8 cellular contexts compared by ENCODE assay signal in the genomic region with DNA sequence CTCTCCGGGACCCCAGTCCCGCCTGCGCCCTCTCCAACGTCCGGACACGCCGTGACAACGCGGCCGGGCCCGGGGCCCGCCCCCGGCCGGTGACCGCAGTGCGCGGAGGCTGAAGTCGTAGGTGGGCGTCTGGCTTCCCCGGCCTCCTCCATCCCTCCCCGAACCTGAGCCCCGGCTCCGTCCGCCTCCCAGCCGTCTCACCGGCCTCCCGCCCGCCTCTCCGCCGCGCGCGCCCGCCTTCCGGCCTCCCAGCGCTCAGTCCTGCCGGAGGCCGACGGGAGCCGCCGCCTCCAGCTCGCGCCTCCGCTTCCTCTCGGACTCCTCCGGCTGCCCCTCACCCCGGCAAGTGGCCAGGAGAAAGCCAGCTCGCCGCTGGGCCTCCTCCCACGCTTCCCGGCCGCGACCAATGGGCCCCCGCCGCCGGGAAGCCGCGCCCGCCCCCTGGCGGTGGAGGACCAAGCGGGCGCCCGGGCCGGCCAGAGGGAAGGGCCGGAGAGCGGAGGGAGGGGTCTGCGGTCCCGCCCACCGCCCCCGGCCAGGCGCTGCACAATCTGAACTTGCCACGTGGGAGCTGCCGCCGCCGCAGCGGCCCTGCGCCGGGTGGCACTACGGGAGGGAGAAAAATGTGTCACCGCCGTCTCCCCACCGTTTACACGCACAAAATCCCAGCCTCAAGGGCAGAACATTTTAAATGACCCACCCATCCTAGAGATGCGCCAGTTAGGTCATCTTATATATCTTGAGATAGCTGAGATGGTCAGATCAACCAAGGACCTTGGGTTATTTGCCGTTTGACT. TPM values are rescaled to one million over a fixed set of nuclear protein-coding genes. Genes with fewer than 3 reads are reported as not detected.
DNase-seq lines count a peak whose midpoint lies in the region; ATAC-seq and TF ChIP-seq lines count a peak whose summit lies in the region.

A gene with protein sequence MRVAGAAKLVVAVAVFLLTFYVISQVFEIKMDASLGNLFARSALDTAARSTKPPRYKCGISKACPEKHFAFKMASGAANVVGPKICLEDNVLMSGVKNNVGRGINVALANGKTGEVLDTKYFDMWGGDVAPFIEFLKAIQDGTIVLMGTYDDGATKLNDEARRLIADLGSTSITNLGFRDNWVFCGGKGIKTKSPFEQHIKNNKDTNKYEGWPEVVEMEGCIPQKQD (minus strand): TSS at position 348 of the 797 bp plus-strand sequence. CDS start 13,339 bp downstream, outside the sequence.

- H3K27me3 ChIP-seq in endodermal cell (ENCODE audit: control insufficient read depth, insufficient read depth, low read length, poor library complexity, severe bottlenecking), result no peaks in the 10 kb centered on the region

- peak within 1 kb of the TSS; percentile 85 for H3K4me3 Mint-ChIP-seq in activated CD8-positive, alpha-beta memory T cell treated with anti-CD3 and anti-CD28 coated beads, Interleukin-2, amount 10 ng/mL, durations not matched to agents 7 days and 5 days
- H3K4me3 Mint-ChIP-seq in endodermal cell, result peak within 1 kb of the TSS; percentile 81

- peak within 1 kb of the TSS; percentile 84 for H3K9ac ChIP-seq in endodermal cell (ENCODE audit: extremely low read depth, low read length, poor library complexity, severe bottlenecking)

- peak within 1 kb of the TSS; percentile 89 for H3K27ac Mint-ChIP-seq in activated CD8-positive, alpha-beta memory T cell treated with anti-CD3 and anti-CD28 coated beads, Interleukin-2, amount 10 ng/mL, durations not matched to agents 7 days and 5 days
- H3K27ac Mint-ChIP-seq in endodermal cell, result peak within 1 kb of the TSS; percentile 94

- H3K9me3 ChIP-seq in endodermal cell (ENCODE audit: control insufficient read depth, low read length) (peaks cover 6% of the 10 kb centered on the region), mesodermal cell (ENCODE audit: control insufficient read depth, low read length) (peaks cover 5% of the 10 kb centered on the region)

- peak; percentile 98 for TF ChIP-seq CTCF in endodermal cell (conservative IDR thresholded peaks at IDR 0.05)

- peaks cover 15% of the 10 kb centered on the region for H3K36me3 ChIP-seq in endodermal cell (ENCODE audit: control insufficient read depth, insufficient read depth, low read length)
- peaks cover 34% of the 10 kb centered on the region for H3K36me3 ChIP-seq in mesodermal cell (ENCODE audit: control insufficient read depth, insufficient read depth, low read length)

- H3K4me1 Mint-ChIP-seq in activated CD8-positive, alpha-beta memory T cell treated with anti-CD3 and anti-CD28 coated beads, Interleukin-2, amount 10 ng/mL, durations not matched to agents 7 days and 5 days, result peaks cover 47% of the 10 kb centered on the region
- peaks cover 20% of the 10 kb centered on the region for H3K4me1 Mint-ChIP-seq in endodermal cell

- no peaks in the 10 kb centered on the region for H3K9me3 Mint-ChIP-seq in activated CD8-positive, alpha-beta memory T cell treated with anti-CD3 and anti-CD28 coated beads, Interleukin-2, amount 10 ng/mL, durations not matched to agents 7 days and 5 days (ENCODE audit: low read depth)
- peaks cover 6% of the 10 kb centered on the region for H3K9me3 Mint-ChIP-seq in endodermal cell

- ATAC-seq in GM19468 (IDR thresholded peaks at IDR 0.05; ENCODE audit: extremely low read depth, unreplicated experiment), result peak; percentile 74
- peak; percentile 87 for ATAC-seq in activated CD8-positive, alpha-beta memory T cell treated with anti-CD3 and anti-CD28 coated beads, Interleukin-2, amount 10 ng/mL, durations not matched to agents 7 days and 5 days

- H3K4me3 ChIP-seq in endodermal cell (ENCODE audit: low read length) (peak within 1 kb of the TSS; percentile 84), mesodermal cell (ENCODE audit: extremely low read depth, insufficient read depth, low read length, poor library complexity, severe bottlenecking) (peak within 1 kb of the TSS; percentile 87)

- WGBS in endodermal cell (ENCODE audit: insufficient coverage in 1 of 2, insufficient read length in 1 of 2), 2 experiments, result 2 to 7% methylated on average over 11 to 85 of the region's 85 CpGs
- 1% methylated on average over 59 to 64 of the region's 85 CpGs for WGBS in mesodermal cell (ENCODE audit: insufficient coverage in 2 of 2), 2 experiments

- H3K4me1 ChIP-seq in endodermal cell (ENCODE audit: control insufficient read depth, insufficient read depth, low read length), result peaks cover 2% of the 10 kb centered on the region
- peaks cover 3% of the 10 kb centered on the region for H3K4me1 ChIP-seq in mesodermal cell (ENCODE audit: control insufficient read depth, insufficient read depth, low read length, poor library complexity, severe bottlenecking)

- CTCF ChIA-PET in activated CD8-positive, alpha-beta memory T cell treated with anti-CD3 and anti-CD28 coated beads, Interleukin-2, amount 10 ng/mL, durations not matched to agents 7 days and 5 days (lab: Charles Lee), result interaction anchor here (0.6 to 5.6 kb wide), 31 partner anchors 9 to 152 kb away, joined by 3 to 104 read pairs (median 6); no protein-coding TSS in a partner anchor

- H3K36me3 Mint-ChIP-seq in activated CD8-positive, alpha-beta memory T cell treated with anti-CD3 and anti-CD28 coated beads, Interleukin-2, amount 10 ng/mL, durations not matched to agents 7 days and 5 days, result peaks cover 26% of the 10 kb centered on the region
- peaks cover 23% of the 10 kb centered on the region for H3K36me3 Mint-ChIP-seq in endodermal cell (ENCODE audit: low read depth)

- H3K27ac ChIP-seq in endodermal cell (ENCODE audit: low read depth, low read length), result peak within 1 kb of the TSS; percentile 69
- H3K27ac ChIP-seq in mesodermal cell (ENCODE audit: low read depth, low read length, severe bottlenecking), result peak within 1 kb of the TSS; percentile 82

- H3K27me3 Mint-ChIP-seq in activated CD8-positive, alpha-beta memory T cell treated with anti-CD3 and anti-CD28 coated beads, Interleukin-2, amount 10 ng/mL, durations not matched to agents 7 days and 5 days, result no peaks in the 10 kb centered on the region
- no peaks in the 10 kb centered on the region for H3K27me3 Mint-ChIP-seq in endodermal cell (ENCODE audit: insufficient read depth)

- DNase-seq in COR-L47 (lab: John Stamatoyannopoulos, UW) (peak; percentile 90), HS-5 (ENCODE audit: low read depth) (peak; percentile 43), NOMO-1 (lab: John Stamatoyannopoulos, UW; ENCODE audit: unreplicated experiment in 2 of 2) (peak; percentile 56 to 82), endodermal cell (peak; percentile 96)
- peak; percentile 87 for DNase-seq in activated CD8-positive, alpha-beta memory T cell treated with anti-CD3 and anti-CD28 coated beads, Interleukin-2, amount 10 ng/mL, durations not matched to agents 7 days and 5 days
- peak; percentile 73 to 82 for DNase-seq in stimulated activated CD8-positive, alpha-beta memory T cell treated with anti-CD3 and anti-CD28 coated beads, Interleukin-15, amount 100 ng/mL, for 4 hours (ENCODE audit: low read depth in 2 of 2)

RNA-seq across cellular contexts. Expression of the gene that starts here (rescaled TPM):
- 10 to 100 TPM; 50.3 to 96.0 TPM for total RNA-seq in activated CD8-positive, alpha-beta memory T cell treated with anti-CD3 and anti-CD28 coated beads, Interleukin-2, amount 10 ng/mL, durations not matched to agents 7 days and 5 days
- 10 to 100 TPM; 61.3 to 61.5 TPM for total RNA-seq in endodermal cell
- 54.5 TPM for polyA plus RNA-seq in endodermal cell (2013, experiment 1 of 2)
- 53.0 TPM for polyA plus RNA-seq in endodermal cell (2013, experiment 2 of 2)
- 66.5 TPM for polyA plus RNA-seq in mesodermal cell (2013, experiment 1 of 2)
- 72.1 TPM for polyA plus RNA-seq in mesodermal cell (2013, experiment 2 of 2)

Comparison
In these comparisons a context has a peak if more than half of its experiments do, and no peak if none do; other contexts are left out.
1. Peak in every context shown above with its lines: DNase-seq, ATAC-seq, H3K4me3 ChIP-seq and H3K27ac ChIP-seq.
2. DNase-seq: peak in every context shown above with its lines; median percentile 96 in endodermal cell; 90 in COR-L47; 87 in activated CD8-positive, alpha-beta memory T cell treated with anti-CD3 and anti-CD28 coated beads, Interleukin-2, amount 10 ng/mL, durations not matched to agents 7 days and 5 days; 78 in stimulated activated CD8-positive, alpha-beta memory T cell treated with anti-CD3 and anti-CD28 coated beads, Interleukin-15, amount 100 ng/mL, for 4 hours; 69 in NOMO-1; 43 in HS-5.